In genomic region chr1:150650193-150650592, GRCh38 we compare ENCODE assay signal across 2 cellular contexts.
TF ChIP-seq lines count a peak whose summit lies in the region.

No MANE protein-coding gene starts in this region.

TF ChIP-seq in HEK293, 187 proteins besides CTCF, POLR2A, EP300 and RAD21:
- no peak for TF ChIP-seq ZEB2 (tag by site-specific recombination; IDR thresholded peaks at IDR 0.05)
- TF ChIP-seq ZSCAN16 (tag by site-specific recombination; IDR thresholded peaks at IDR 0.05), result no peak
- no peak for TF ChIP-seq ZNF274 (IDR thresholded peaks at IDR 0.05; ENCODE audit: low read length)
- no peak for TF ChIP-seq ZNF274 (tag by site-specific recombination; IDR thresholded peaks at IDR 0.05; ENCODE audit: borderline replicate concordance)
- TF ChIP-seq ZIC2 (tag by site-specific recombination; IDR thresholded peaks at IDR 0.05), result peak; percentile 63
- TF ChIP-seq ZNF16 (tag by site-specific recombination; IDR thresholded peaks at IDR 0.05; ENCODE audit: low read depth), result no peak

TF ChIP-seq in H1, 55 proteins besides CTCF, POLR2A, EP300 and RAD21:
- TF ChIP-seq POLR2AphosphoS5 (IDR thresholded peaks at IDR 0.05; ENCODE audit: low read depth, low read length) (peak; percentile 40; the same call in 1 of the 2 replicates), CREB1 (IDR thresholded peaks at IDR 0.05) (no peak)
